In the genomic region with DNA sequence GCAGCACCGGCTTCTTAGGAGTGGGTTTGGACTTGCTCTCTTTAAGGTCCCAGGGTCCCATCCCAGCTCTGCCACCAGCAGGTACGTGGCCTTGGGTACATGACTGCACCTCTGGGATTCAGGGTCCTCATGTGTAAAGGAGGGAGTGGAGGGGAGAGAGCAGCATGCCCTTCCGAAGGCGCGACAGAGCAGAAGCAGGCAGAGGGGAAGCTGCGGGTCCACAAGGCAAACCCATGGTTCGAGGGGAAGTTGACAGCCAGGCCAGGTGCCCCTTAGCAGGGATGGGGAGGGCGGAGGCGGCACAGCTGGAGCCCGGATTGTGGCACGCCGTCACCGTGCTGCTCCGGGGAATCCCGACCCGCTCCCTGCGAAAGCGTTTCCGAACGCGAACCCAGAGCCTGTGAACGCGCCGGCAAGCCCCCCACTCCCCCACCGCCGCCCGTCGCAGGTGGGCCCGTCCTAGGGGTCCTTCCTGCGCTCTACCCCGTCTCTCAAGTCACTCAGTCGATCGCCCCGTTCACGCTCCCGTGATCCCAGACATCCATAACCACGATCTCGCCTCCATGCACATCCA, we compare ENCODE assay signal across 16 cellular contexts. TPM values are rescaled to one million over a fixed set of nuclear protein-coding genes. Genes with fewer than 3 reads are reported as not detected.
DNase-seq lines count a peak whose midpoint lies in the region; ATAC-seq and TF ChIP-seq lines count a peak whose summit lies in the region.
"Had no signal": no experiment of that assay in that cellular context is flagged by ENCODE, and none has a peak within 500 bp of the region (broad histone marks: within the 10 kb centered on the region; RNA-seq: fewer than 3 reads in every experiment).

No MANE protein-coding gene starts in this region.

- DNase-seq in right atrium auricular region (ENCODE audit: low spot score) (no peak), left cardiac atrium (no peak), endodermal cell (peak; percentile 79), naive B cell (no peak), NCI-H524 (lab: John Stamatoyannopoulos, UW) (no peak)
- DNase-seq: activated CD8-positive, alpha-beta memory T cell treated with anti-CD3 and anti-CD28 coated beads, Interleukin-2, amount 50 U/mL, for 4 hours; DMS79; effector memory CD8-positive, alpha-beta T cell; head of caudate nucleus; NCI-H2029; SHP77; stimulated activated CD4-positive, alpha-beta T cell treated with anti-CD3 and anti-CD28 coated beads, Interleukin-1b, Interleukin-23, amount 100 ng/mL, for 48 hours had no signal

- peaks cover 2% of the 10 kb centered on the region for H3K9me3 Mint-ChIP-seq in endodermal cell
- peaks cover 0 to 4% (median 1%) of the 10 kb centered on the region in 7 donors for H3K9me3 Mint-ChIP-seq in naive B cell
- H3K9me3 Mint-ChIP-seq: effector memory CD8-positive, alpha-beta T cell had no signal

- H3K27ac Mint-ChIP-seq in endodermal cell (no peak overlapping the region), naive B cell (peak overlapping the region in 4 of 6 donors; percentile 43 to 83 (median 60))
- H3K27ac Mint-ChIP-seq: effector memory CD8-positive, alpha-beta T cell had no signal

- peak overlapping the region; percentile 4 for H3K4me3 Mint-ChIP-seq in endodermal cell
- peak overlapping the region in 6 of 8 donors; percentile 30 to 79 (median 48) for H3K4me3 Mint-ChIP-seq in naive B cell

- H3K4me1 Mint-ChIP-seq in endodermal cell (peaks cover 29% of the 10 kb centered on the region), naive B cell (peaks cover 9 to 24% (median 16%) of the 10 kb centered on the region in 3 donors)

- no peak overlapping the region for H3K9ac ChIP-seq in endodermal cell (ENCODE audit: extremely low read depth, low read length, poor library complexity, severe bottlenecking)

- H3K27me3 Mint-ChIP-seq in endodermal cell (ENCODE audit: insufficient read depth) (peaks cover 92% of the 10 kb centered on the region), naive B cell (peaks cover 32 to 68% (median 33%) of the 10 kb centered on the region in 3 donors)

- H3K9me3 ChIP-seq in right atrium auricular region (no peaks in the 10 kb centered on the region), endodermal cell (ENCODE audit: control insufficient read depth, low read length) (no peaks in the 10 kb centered on the region)
- H3K9me3 ChIP-seq: ovary had no signal

- ATAC-seq in left cardiac atrium (no peak), naive B cell (ENCODE audit: low read depth in 2 of 2) (no peak), GM18505 (IDR thresholded peaks at IDR 0.05; ENCODE audit: unreplicated experiment) (no peak), HG03135 (IDR thresholded peaks at IDR 0.05; ENCODE audit: unreplicated experiment) (no peak)
- ATAC-seq: effector memory CD8-positive, alpha-beta T cell had no signal

- H3K27me3 ChIP-seq in right atrium auricular region (peaks cover 20 to 34% of the 10 kb centered on the region in 2 donors), endodermal cell (ENCODE audit: control insufficient read depth, insufficient read depth, low read length, poor library complexity, severe bottlenecking) (peaks cover 92% of the 10 kb centered on the region)

- H3K27ac ChIP-seq in right atrium auricular region (peak overlapping the region; percentile 63 to 68), endodermal cell (ENCODE audit: low read depth, low read length) (no peak overlapping the region), urinary bladder (ENCODE audit: low read depth) (peak overlapping the region; percentile 89)

- H3K36me3 Mint-ChIP-seq in endodermal cell (ENCODE audit: low read depth): peaks cover 5% of the 10 kb centered on the region
- peaks cover 0 to 9% of the 10 kb centered on the region in 2 donors for H3K36me3 Mint-ChIP-seq in naive B cell

- intact Hi-C loops in left cardiac atrium (cut with DNase I): no loop called here

- H3K4me3 ChIP-seq in right atrium auricular region: peak overlapping the region in 1 of 2 donors; percentile 61
- H3K4me3 ChIP-seq in endodermal cell (ENCODE audit: low read length): no peak overlapping the region
- H3K4me3 ChIP-seq in urinary bladder (ENCODE audit: low read depth, low read length): peak overlapping the region; percentile 94

- H3K4me1 ChIP-seq in right atrium auricular region: peaks cover 0 to 42% of the 10 kb centered on the region in 2 donors
- H3K4me1 ChIP-seq in endodermal cell (ENCODE audit: control insufficient read depth, insufficient read depth, low read length): peaks cover 6% of the 10 kb centered on the region
- H3K4me1 ChIP-seq in urinary bladder (ENCODE audit: insufficient read depth): no peaks in the 10 kb centered on the region

- TF ChIP-seq CTCF in right atrium auricular region (IDR thresholded peaks at IDR 0.05) (no peak), endodermal cell (conservative IDR thresholded peaks at IDR 0.05) (no peak)

- WGBS in endodermal cell (ENCODE audit: insufficient coverage in 1 of 2, insufficient read length in 1 of 2), 2 experiments: 12 to 19% methylated on average over 14 to 38 of the region's 38 CpGs
- 63% methylated on average over 38 of the region's 38 CpGs for WGBS in urinary bladder

- H3K36me3 ChIP-seq in right atrium auricular region: no peaks in the 10 kb centered on the region
- no peaks in the 10 kb centered on the region for H3K36me3 ChIP-seq in endodermal cell (ENCODE audit: control insufficient read depth, insufficient read depth, low read length)
- H3K36me3 ChIP-seq in urinary bladder (ENCODE audit: insufficient read depth): no peaks in the 10 kb centered on the region
- H3K36me3 ChIP-seq: ovary had no signal

- no peak for TF ChIP-seq POLR2A in GM18505 (IDR thresholded peaks at IDR 0.05; ENCODE audit: borderline replicate concordance, extremely low read depth, insufficient read depth, insufficient read length)

RNA-seq across cellular contexts. Expression of a gene that starts 4.1 kb away (rescaled TPM):
- 1 to 10 TPM; 4.3 to 6.9 TPM for total RNA-seq in right atrium auricular region
- total RNA-seq in left cardiac atrium: 10 to 100 TPM; 12.1 to 17.0 TPM
- total RNA-seq in endodermal cell: under 1 TPM in 1 of 2 donors, not detected in 1; 0.07 TPM
- 2.8 TPM for polyA plus RNA-seq in endodermal cell (2013, experiment 1 of 2)
- 2.1 TPM for polyA plus RNA-seq in endodermal cell (2013, experiment 2 of 2)
- polyA plus RNA-seq in naive B cell (ENCODE audit: low read depth in 6 of 6): not detected
- total RNA-seq in urinary bladder: 26.4 TPM
- polyA plus RNA-seq in urinary bladder: 56.3 TPM

RNA-seq across cellular contexts. Expression of a gene that starts 56.7 kb away (rescaled TPM):
- total RNA-seq in right atrium auricular region (not detected), left cardiac atrium (not detected), endodermal cell (not detected), urinary bladder (9.8 TPM)
- 1.5 TPM for polyA plus RNA-seq in endodermal cell (2013, experiment 1 of 2)
- polyA plus RNA-seq in endodermal cell (2013, experiment 2 of 2): 1.4 TPM
- polyA plus RNA-seq in naive B cell (ENCODE audit: low read depth in 6 of 6) (not detected), urinary bladder (13.0 TPM)
- polyA plus RNA-seq: ovary had no signal

Comparison
In these comparisons a context has a peak if more than half of its experiments do, and no peak if none do; other contexts are left out.
1. RNA of a gene that starts 4.1 kb away (total RNA-seq): 26.4 TPM in urinary bladder (single experiment), 12.1 to 17.0 TPM in left cardiac atrium and 4.3 to 6.9 TPM in right atrium auricular region; 0.07 TPM in endodermal cell; every median in the first group is over 4 times any median in the second.